Comparison of ENCODE assay signal across 1 cellular context in genomic region chr11:83007909-83008580, GRCh38.
TF ChIP-seq lines count a peak whose summit lies in the region.

No MANE protein-coding gene starts in this region.

TF ChIP-seq in K562, 482 proteins besides CTCF, POLR2A, EP300 and RAD21 (continued from another document):
- TF ChIP-seq ZNF395 (CRISPR knock-in tag; IDR thresholded peaks at IDR 0.05) (peak; percentile 69), RNF2 (IDR thresholded peaks at IDR 0.05) (peak; percentile 76; the same call in 1 of the 2 replicates), HDAC1 (IDR thresholded peaks at IDR 0.05) (peak in 1 of 2 experiments; percentile 91; a peak in 2 of 4 replicates), BRD9 (IDR thresholded peaks at IDR 0.05; ENCODE audit: low read depth, partially characterized antibody) (no peak), GABPA (tag; conservative IDR thresholded peaks at IDR 0.05; ENCODE audit: low read depth) (peak; percentile 82), ZFPM2 (CRISPR knock-in tag; IDR thresholded peaks at IDR 0.05) (no peak), NEUROD1 (IDR thresholded peaks at IDR 0.05; ENCODE audit: borderline replicate concordance, low read depth, low read length, partially characterized antibody) (peak; percentile 58), BMI1 (IDR thresholded peaks at IDR 0.05; ENCODE audit: low read length) (no peak), POLR2G (IDR thresholded peaks at IDR 0.05; ENCODE audit: low read depth, low read length) (peak; percentile 41), MTA2 (IDR thresholded peaks at IDR 0.05; ENCODE audit: low read depth) (peak; percentile 83), CBX5 (IDR thresholded peaks at IDR 0.05; ENCODE audit: borderline replicate concordance, low read depth) (no peak), CSDE1 (IDR thresholded peaks at IDR 0.05) (no peak), SRSF1 (IDR thresholded peaks at IDR 0.05; ENCODE audit: low read depth, low read length) (no peak), ZC3H8 (IDR thresholded peaks at IDR 0.05) (no peak), ETS1 (conservative IDR thresholded peaks at IDR 0.05; ENCODE audit: control insufficient read depth, low read depth, low read length) (0 out of 2 replicates have a peak, but pooled peaks have one; percentile 39), NCOA4 (IDR thresholded peaks at IDR 0.05; ENCODE audit: partially characterized antibody) (no peak), ZFP30 (CRISPR knock-in tag; IDR thresholded peaks at IDR 0.05; ENCODE audit: borderline replicate concordance) (no peak), E2F5 (CRISPR knock-in tag; IDR thresholded peaks at IDR 0.05) (no peak), ZBTB49 (CRISPR knock-in tag; IDR thresholded peaks at IDR 0.05; ENCODE audit: borderline replicate concordance) (no peak), CEBPB (tag; IDR thresholded peaks at IDR 0.05) (no peak), FUS (optimal IDR thresholded peaks at IDR 0.05; ENCODE audit: low read depth, low read length) (no peak), CHAMP1 (IDR thresholded peaks at IDR 0.05) (peak; percentile 59; the same call in 1 of the 2 replicates), BRF1 (IDR thresholded peaks at IDR 0.05; ENCODE audit: borderline replicate concordance, extremely low read depth, insufficient read length) (no peak), YBX1 (IDR thresholded peaks at IDR 0.05) (no peak), ZNF263 (CRISPR knock-in tag; IDR thresholded peaks at IDR 0.05; ENCODE audit: borderline replicate concordance) (peak; percentile 35; the same call in 1 of the 2 replicates), CHD4 (IDR thresholded peaks at IDR 0.05; ENCODE audit: insufficient read depth, insufficient replicate concordance, low read depth, low read length, poor library complexity, severe bottlenecking) (peak; percentile 37), XRCC3 (IDR thresholded peaks at IDR 0.05) (no peak), ZNF134 (CRISPR knock-in tag; conservative IDR thresholded peaks at IDR 0.05) (0 out of 2 replicates have a peak, but pooled peaks have one; percentile 37), TCF7L2 (IDR thresholded peaks at IDR 0.05; ENCODE audit: low read depth, low read length) (no peak), TRIM28 (IDR thresholded peaks at IDR 0.05) (peak; percentile 55; the same call in 1 of the 2 replicates), TCF3 (CRISPR knock-in tag; IDR thresholded peaks at IDR 0.05) (peak; percentile 93), ARID1B (IDR thresholded peaks at IDR 0.05) (peak; percentile 96), ZNF311 (CRISPR knock-in tag; IDR thresholded peaks at IDR 0.05) (no peak), MBD1 (CRISPR knock-in tag; IDR thresholded peaks at IDR 0.05) (no peak), ZNF274 (IDR thresholded peaks at IDR 0.05; ENCODE audit: borderline replicate concordance, low read depth, low read length) (no peak), ID3 (CRISPR knock-in tag; IDR thresholded peaks at IDR 0.05) (no peak), ID3 (tag; IDR thresholded peaks at IDR 0.05) (0 out of 2 replicates have a peak, but pooled peaks have one; percentile 48), ZNF253 (CRISPR knock-in tag; conservative IDR thresholded peaks at IDR 0.05) (no peak), OTX1 (CRISPR knock-in tag; IDR thresholded peaks at IDR 0.05) (no peak), NFATC3 (IDR thresholded peaks at IDR 0.05) (no peak), HNRNPK (IDR thresholded peaks at IDR 0.05; ENCODE audit: low read depth, low read length, poor library complexity, severe bottlenecking) (no peak), EZH2 (IDR thresholded peaks at IDR 0.05; ENCODE audit: borderline replicate concordance, low read depth, low read length) (no peak)
